Comparison of ENCODE assay signal across 1 cellular context in the genomic region with DNA sequence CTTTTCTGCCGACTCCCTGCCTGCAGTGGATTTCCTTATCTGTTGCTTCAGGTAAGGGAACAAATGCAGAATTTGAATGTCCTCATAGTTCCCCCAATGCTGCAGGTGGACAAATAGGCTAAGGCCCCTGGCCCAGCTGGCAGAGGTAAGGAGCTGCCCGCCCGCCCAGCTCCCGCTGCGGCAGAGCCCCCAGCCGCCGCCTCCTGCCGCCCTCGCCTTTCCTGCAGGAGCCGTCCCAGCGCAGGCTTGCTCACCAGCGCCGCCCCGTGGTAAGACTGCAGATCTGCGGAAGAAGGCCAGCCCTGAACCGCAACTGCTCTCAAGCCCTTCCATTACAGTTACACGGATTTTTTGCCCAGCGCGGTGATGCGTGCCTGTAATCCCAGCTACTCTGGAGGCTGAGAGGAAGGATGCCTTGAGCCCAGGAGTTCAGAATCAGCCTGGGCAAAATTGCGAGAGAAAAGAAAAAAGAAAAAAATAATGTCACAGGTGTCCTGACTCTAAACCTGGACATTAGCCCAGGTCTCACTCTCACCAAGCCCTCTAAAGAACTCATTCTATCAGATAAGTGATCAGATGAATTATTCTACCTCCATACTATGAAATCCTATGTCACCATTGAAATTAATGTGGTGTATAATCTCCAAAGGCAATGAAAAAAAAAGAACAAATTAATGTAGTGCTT.
TF ChIP-seq lines count a peak whose summit lies in the region.

No MANE protein-coding gene starts in this region.

TF ChIP-seq in HCT116, 20 proteins besides CTCF, POLR2A, EP300 and RAD21 (continued from another document):
- TF ChIP-seq REST (IDR thresholded peaks at IDR 0.05; ENCODE audit: low read depth) = no peak
